8 cellular contexts compared by ENCODE assay signal in the genomic region with DNA sequence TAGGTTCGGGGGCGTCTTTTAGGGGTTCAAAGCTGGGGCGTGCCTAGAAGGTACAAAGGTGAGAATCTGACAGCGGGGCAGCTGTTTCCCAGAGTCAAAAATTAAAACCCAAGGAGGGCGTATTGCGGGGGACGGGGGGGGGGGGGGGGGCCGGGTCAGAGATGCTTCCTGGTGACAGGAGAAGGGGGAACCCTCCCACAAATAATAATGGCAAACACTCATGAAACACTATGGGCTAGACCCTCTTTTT. TPM values are rescaled to one million over a fixed set of nuclear protein-coding genes. Genes with fewer than 3 reads are reported as not detected.
DNase-seq lines count a peak whose midpoint lies in the region; ATAC-seq and TF ChIP-seq lines count a peak whose summit lies in the region.

No MANE protein-coding gene starts in this region.

- TF ChIP-seq CTCF in adrenal gland (IDR thresholded peaks at IDR 0.05) = no peak

- H3K36me3 Mint-ChIP-seq in T-helper 2 cell treated with Interferon-gamma antibody and Interleukin-4, amounts not matched to agents 5 μg/mL and 100 μg/mL, for 36 hours (ENCODE audit: low read depth) = peaks cover 1% of the 10 kb centered on the region

- no peaks in the 10 kb centered on the region for H3K9me3 Mint-ChIP-seq in T-helper 2 cell treated with Interferon-gamma antibody and Interleukin-4, amounts not matched to agents 5 μg/mL and 100 μg/mL, for 36 hours

- WGBS in adrenal gland, 4 donors = 2 to 13% (median 7%) methylated on average over 7 to 8 of the region's 8 CpGs

- H3K36me3 ChIP-seq in adrenal gland (replicated peaks in 1 of 2) = no peaks in the 10 kb centered on the region

- peak overlapping the region; percentile 96 for H3K4me3 Mint-ChIP-seq in T-helper 2 cell treated with Interferon-gamma antibody and Interleukin-4, amounts not matched to agents 5 μg/mL and 100 μg/mL, for 36 hours

- H3K27me3 ChIP-seq in adrenal gland = no peaks in the 10 kb centered on the region

- H3K27ac ChIP-seq in adrenal gland = peak overlapping the region in 3 of 5 donors; percentile 34 to 82 (median 80)
- H3K27ac ChIP-seq in temporal lobe (ENCODE audit: low read depth, low read length) = peak overlapping the region; percentile 83

- H3K27ac Mint-ChIP-seq in T-helper 2 cell treated with Interferon-gamma antibody and Interleukin-4, amounts not matched to agents 5 μg/mL and 100 μg/mL, for 36 hours = peak overlapping the region; percentile 95

- no peak for TF ChIP-seq POLR2A in adrenal gland (IDR thresholded peaks at IDR 0.05)

- peaks cover 27% of the 10 kb centered on the region for H3K4me1 Mint-ChIP-seq in T-helper 2 cell treated with Interferon-gamma antibody and Interleukin-4, amounts not matched to agents 5 μg/mL and 100 μg/mL, for 36 hours (ENCODE audit: low read depth)

- no peak for DNase-seq in T-helper 2 cell treated with Interferon-gamma antibody and Interleukin-4, amounts not matched to agents 5 μg/mL and 100 μg/mL, for 36 hours (ENCODE audit: low spot score)
- DNase-seq in T-helper 2 cell (no peak), adrenal gland (no peak), left lobe of liver (ENCODE audit: low spot score) (no peak), activated gamma-delta T cell (lab: John Stamatoyannopoulos, UW) (no peak), NCI-H1105 (lab: John Stamatoyannopoulos, UW) (no peak), HPDE6-E6E7 (ENCODE audit: extremely low spot score) (no peak)

- intact Hi-C loops in adrenal gland (cut with DNase I) = loop anchor here in 1 of 2 donors (5.0 kb wide), 2 partner anchors 61 to 201 kb away; no protein-coding TSS in a partner anchor

- no peaks in the 10 kb centered on the region for H3K9me3 ChIP-seq in adrenal gland (replicated peaks in 1 of 3)

- H3K4me1 ChIP-seq in adrenal gland (replicated peaks in 1 of 2) = peaks cover 18 to 45% of the 10 kb centered on the region in 2 donors

- peak; percentile 1 for ATAC-seq in left lobe of liver

- no peaks in the 10 kb centered on the region for H3K27me3 Mint-ChIP-seq in T-helper 2 cell treated with Interferon-gamma antibody and Interleukin-4, amounts not matched to agents 5 μg/mL and 100 μg/mL, for 36 hours (ENCODE audit: low read depth)

- H3K4me3 ChIP-seq in adrenal gland = peak overlapping the region in 2 of 4 donors; percentile 66 to 80

RNA-seq across cellular contexts. Expression of a gene that starts 0.7 kb away (rescaled TPM):
- total RNA-seq in adrenal gland (10 to 100 TPM; 14.7 to 61.0 (median 24.6) TPM), left lobe of liver (19.4 TPM), temporal lobe (2.7 TPM)
- polyA plus RNA-seq in adrenal gland = 10 to 100 TPM in 2 of 3 donors, 1 to 10 TPM in 1; 7.2 to 33.1 (median 27.5) TPM

RNA-seq across cellular contexts. Expression of a gene that starts 42.1 kb away (rescaled TPM):
- total RNA-seq in adrenal gland (not detected), left lobe of liver (not detected), temporal lobe (not detected)
- polyA plus RNA-seq in adrenal gland = not detected
